ENCODE assay signal across 11 cellular contexts in genomic region chr20:47557791-47558190, GRCh38.
"Had no signal": no experiment of that assay in that cellular context is flagged by ENCODE, and none has a peak within 500 bp of the region (broad histone marks: within the 10 kb centered on the region; RNA-seq: fewer than 3 reads in every experiment).

No MANE protein-coding gene starts in this region.

- DNase-seq: activated B cell treated with CpG ODN at 0.5 μM for 24 hours; activated CD4-positive, alpha-beta T cell treated with anti-CD3 and anti-CD28 coated beads, Interleukin-2, amount 10 ng/mL, durations not matched to agents 24 days and 14 days; activated naive CD4-positive, alpha-beta T cell treated with Interleukin-2 at 50 U/mL for 16 hours; effector CD4-positive, alpha-beta T cell; gastrocnemius medialis; kidney glomerular epithelial cell; posterior cingulate gyrus; tibial artery had no signal

- H3K4me3 ChIP-seq: cardiac muscle cell, gastrocnemius medialis, heart right ventricle, skin epidermis, tibial artery had no signal

- H3K9me3 ChIP-seq: gastrocnemius medialis, tibial artery had no signal

- H3K27me3 ChIP-seq: cardiac muscle cell, gastrocnemius medialis, heart right ventricle, tibial artery had no signal

- H3K27ac ChIP-seq: cardiac muscle cell, tibial artery had no signal

- H3K36me3 ChIP-seq: cardiac muscle cell, gastrocnemius medialis, heart right ventricle, tibial artery had no signal

- ATAC-seq: gastrocnemius medialis had no signal
